Comparison of ENCODE assay signal across 1 cellular context in the genomic region with DNA sequence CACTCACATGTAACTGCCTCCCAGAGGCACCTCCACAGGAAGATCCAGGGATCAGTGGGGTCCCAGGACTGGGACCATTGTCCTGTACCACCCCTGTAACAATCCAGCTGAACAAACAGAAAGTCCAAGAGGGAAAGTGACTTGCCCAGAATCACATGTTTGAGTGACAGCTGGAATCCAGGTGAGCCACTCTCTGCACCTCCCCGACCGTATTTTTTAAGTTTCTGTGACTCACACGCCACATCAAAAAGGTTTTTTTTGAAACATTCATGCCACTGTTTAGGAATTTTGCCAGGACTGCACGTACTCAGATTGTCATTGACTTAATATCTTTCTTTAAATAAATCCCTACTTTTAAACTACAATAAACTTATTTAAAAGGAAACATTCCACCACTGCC.
TF ChIP-seq lines count a peak whose summit lies in the region.

No MANE protein-coding gene starts in this region.

TF ChIP-seq in HCT116, 20 proteins besides CTCF, POLR2A, EP300 and RAD21:
- TF ChIP-seq CEBPB (IDR thresholded peaks at IDR 0.05; ENCODE audit: low read depth) (peak; percentile 46; the same call in 1 of the 2 replicates), FOSL1 (IDR thresholded peaks at IDR 0.05; ENCODE audit: low read depth) (peak; percentile 74), SRF (IDR thresholded peaks at IDR 0.05; ENCODE audit: low read depth) (no peak), SP1 (IDR thresholded peaks at IDR 0.05; ENCODE audit: low read depth) (peak; percentile 39; the same call in 1 of the 2 replicates), POLR2AphosphoS5 (IDR thresholded peaks at IDR 0.05; ENCODE audit: low read depth, low read length) (0 out of 2 replicates have a peak, but pooled peaks have one; percentile 24), SIN3A (IDR thresholded peaks at IDR 0.05; ENCODE audit: low read depth) (peak; percentile 68), TCF7L2 (IDR thresholded peaks at IDR 0.05; ENCODE audit: borderline replicate concordance, extremely low read depth, insufficient read depth, insufficient read length) (peak; percentile 55), JUND (IDR thresholded peaks at IDR 0.05) (peak; percentile 66), ZFX (IDR thresholded peaks at IDR 0.05) (no peak), CBX3 (IDR thresholded peaks at IDR 0.05; ENCODE audit: low read depth) (no peak)
- TF ChIP-seq, protein P1, sequence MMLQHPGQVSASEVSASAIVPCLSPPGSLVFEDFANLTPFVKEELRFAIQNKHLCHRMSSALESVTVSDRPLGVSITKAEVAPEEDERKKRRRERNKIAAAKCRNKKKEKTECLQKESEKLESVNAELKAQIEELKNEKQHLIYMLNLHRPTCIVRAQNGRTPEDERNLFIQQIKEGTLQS (IDR thresholded peaks at IDR 0.05) = no peak
- TF ChIP-seq, protein P2, sequence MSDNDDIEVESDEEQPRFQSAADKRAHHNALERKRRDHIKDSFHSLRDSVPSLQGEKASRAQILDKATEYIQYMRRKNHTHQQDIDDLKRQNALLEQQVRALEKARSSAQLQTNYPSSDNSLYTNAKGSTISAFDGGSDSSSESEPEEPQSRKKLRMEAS (IDR thresholded peaks at IDR 0.05) = peak; percentile 72
